Comparison of ENCODE assay signal across 8 cellular contexts in genomic region chr1:85047472-85048295, GRCh38. TPM values are rescaled to one million over a fixed set of nuclear protein-coding genes. Genes with fewer than 3 reads are reported as not detected.
DNase-seq lines count a peak whose midpoint lies in the region; ATAC-seq, FAIRE-seq and TF ChIP-seq lines count a peak whose summit lies in the region.

No MANE protein-coding gene starts in this region.

- no peak for DNase-seq in PC-3
- DNase-seq in epithelial cell of esophagus (ENCODE audit: low read depth) = peak; percentile 8
- peak; percentile 66 for DNase-seq in nephron progenitor cell
- no peak for DNase-seq in UCSD-AML1 (lab: John Stamatoyannopoulos, UW; ENCODE audit: unreplicated experiment)
- DNase-seq in urothelium cell line (ENCODE audit: low spot score) = no peak

- no peak for TF ChIP-seq CTCF in PC-3 (conservative IDR thresholded peaks at IDR 0.05; ENCODE audit: low read depth, low read length)
- TF ChIP-seq CTCF in epithelial cell of esophagus (IDR thresholded peaks at IDR 0.05; ENCODE audit: insufficient read depth, low read depth, low read length, missing control alignments) = no peak
- TF ChIP-seq CTCF in nephron progenitor cell (IDR thresholded peaks at IDR 0.05) = no peak

- H3K9me2 ChIP-seq in PC-3 (replicated peaks; ENCODE audit: low read length) = no peaks in the 10 kb centered on the region

- peak overlapping the region; percentile 38; the same call in 1 of the 2 replicates for H3K9ac ChIP-seq in PC-3 (ENCODE audit: low read length)

- H3K4me2 ChIP-seq in PC-3 (ENCODE audit: low read length) = peak overlapping the region; percentile 95

- BruUV-seq in PC-3 (replicated peaks; lab: Mats Ljungman, UMichigan) = no TSS peak

- FAIRE-seq in urothelium cell line (lab: Jason Lieb, UNC) = no peak

- H3K4me1 Mint-ChIP-seq in nephron progenitor cell = peaks cover 24% of the 10 kb centered on the region

- H3K27ac Mint-ChIP-seq in nephron progenitor cell = no peak overlapping the region

- no peaks in the 10 kb centered on the region for H3K9me3 Mint-ChIP-seq in nephron progenitor cell

- H3F3A ChIP-seq in PC-3 (ENCODE audit: low read length, unreplicated experiment) = no peaks in the 10 kb centered on the region

- H3K27ac ChIP-seq in ACC112 (ENCODE audit: low read depth, low read length) (no peak overlapping the region), PC-3 (ENCODE audit: low read length) (no peak overlapping the region)

- no peaks in the 10 kb centered on the region for H4K20me1 ChIP-seq in PC-3 (ENCODE audit: low read length)

- H3K79me2 ChIP-seq in ACC112 (ENCODE audit: control insufficient read depth, insufficient read depth, low read length, unreplicated experiment) (no peaks in the 10 kb centered on the region), PC-3 (ENCODE audit: low read length) (no peaks in the 10 kb centered on the region)

- H3K9me3 ChIP-seq in PC-3 (ENCODE audit: low read length) = no peaks in the 10 kb centered on the region

- H3K27me3 ChIP-seq in ACC112 (ENCODE audit: insufficient read depth, low read length) = peaks cover 53% of the 10 kb centered on the region
- peaks cover 6% of the 10 kb centered on the region; the same call in 1 of the 2 replicates for H3K27me3 ChIP-seq in PC-3 (ENCODE audit: low read length)

- POLR2A ChIA-PET in PC-3 (lab: Charles Lee; ENCODE audit: unreplicated experiment) = interaction anchor here (1.0 kb wide), 1 partner anchor 11 kb away, joined by 3 read pairs; no protein-coding TSS in a partner anchor

- ATAC-seq in GM18498 (IDR thresholded peaks at IDR 0.05; ENCODE audit: unreplicated experiment) = peak; percentile 63
- ATAC-seq in HG02870 (IDR thresholded peaks at IDR 0.05; ENCODE audit: unreplicated experiment) = peak; percentile 37
- ATAC-seq in PC-3 = peak; percentile 49

- H3K36me3 ChIP-seq in ACC112 (ENCODE audit: insufficient read depth, low read length) = no peaks in the 10 kb centered on the region
- H3K36me3 ChIP-seq in PC-3 (ENCODE audit: low read depth, low read length) = no peaks in the 10 kb centered on the region

- no peaks in the 10 kb centered on the region for H3K36me3 Mint-ChIP-seq in nephron progenitor cell (ENCODE audit: low read depth)

- H3K4me3 ChIP-seq in ACC112 (ENCODE audit: low read depth, low read length) = peak overlapping the region; percentile 79
- H3K4me3 ChIP-seq in PC-3 (ENCODE audit: low read length) = peak overlapping the region; percentile 76; the same call in 1 of the 2 replicates
- peak overlapping the region; percentile 40 for H3K4me3 ChIP-seq in epithelial cell of esophagus (ENCODE audit: low read length)

- intact Hi-C loops in PC-3 (cut with micrococcal nuclease) = no loop called here

- H2AFZ ChIP-seq in ACC112 (ENCODE audit: low read length, unreplicated experiment) = peak overlapping the region; percentile 80
- peak overlapping the region; percentile 88; the same call in 1 of the 2 replicates for H2AFZ ChIP-seq in PC-3 (ENCODE audit: low read length)

- H3K4me1 ChIP-seq in ACC112 (ENCODE audit: control insufficient read depth, insufficient read depth, low read length, unreplicated experiment) (no peaks in the 10 kb centered on the region), PC-3 (ENCODE audit: insufficient read depth, low read length) (no peaks in the 10 kb centered on the region)

- CTCF ChIA-PET in PC-3 (lab: Charles Lee) = no interaction called here

- H3K27me3 Mint-ChIP-seq in nephron progenitor cell (ENCODE audit: low read depth, poor library complexity) = peaks cover 76% of the 10 kb centered on the region

- peak overlapping the region; percentile 66 for H3K4me3 Mint-ChIP-seq in nephron progenitor cell

RNA-seq across cellular contexts. Expression of gene MCOLN3, which starts 0.6 kb away (rescaled TPM):
- 1.2 and 2.4 TPM in 2 replicates for total RNA-seq in PC-3 (2014; rRNA removed)

RNA-seq across cellular contexts. Expression of gene MCOLN2, which starts 50.8 kb away (rescaled TPM):
- 11.7 and 24.6 TPM in 2 replicates for total RNA-seq in PC-3 (2014; rRNA removed)

Comparison
In these comparisons a context has a peak if more than half of its experiments do, and no peak if none do; other contexts are left out.
1. DNase-seq: peak in epithelial cell of esophagus (single experiment) and nephron progenitor cell (single experiment); none in PC-3 (single experiment), UCSD-AML1 (single experiment) and urothelium cell line (single experiment).
2. Peak in every context shown above with its lines, with median percentiles within 50 percentile points of each other: H3K4me3 ChIP-seq and ATAC-seq.